In the genomic region with DNA sequence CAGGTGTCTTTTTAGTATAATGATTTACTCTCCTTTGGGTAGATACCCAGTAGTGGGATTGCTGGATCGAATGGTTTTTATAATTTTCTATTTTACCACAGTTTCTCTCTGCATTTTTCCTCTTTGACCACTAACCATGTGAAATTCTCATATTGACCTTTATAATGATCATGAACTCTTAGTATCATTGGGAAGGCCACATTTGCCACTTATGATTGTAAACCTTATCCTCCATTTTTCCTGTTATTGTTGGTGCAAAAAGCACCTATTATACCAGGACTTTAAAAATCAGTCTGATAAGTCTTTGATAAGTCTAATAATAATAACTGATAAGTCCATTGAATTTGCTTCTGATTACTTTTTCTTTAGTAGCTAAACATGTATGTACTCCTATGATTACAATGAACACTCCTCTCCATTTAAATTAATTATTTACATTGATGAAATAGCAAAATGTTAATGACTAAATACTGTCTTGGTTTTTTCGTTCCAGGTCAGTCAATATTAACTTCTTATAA, we compare ENCODE assay signal across 10 cellular contexts. TPM values are rescaled to one million over a fixed set of nuclear protein-coding genes. Genes with fewer than 3 reads are reported as not detected.
DNase-seq lines count a peak whose midpoint lies in the region; ATAC-seq lines count a peak whose summit lies in the region.
"Had no signal": no experiment of that assay in that cellular context is flagged by ENCODE, and none has a peak within 500 bp of the region (broad histone marks: within the 10 kb centered on the region; RNA-seq: fewer than 3 reads in every experiment).

No MANE protein-coding gene starts in this region.

- H3K9me3 ChIP-seq in skeletal muscle tissue (ENCODE audit: control insufficient read depth in 3 of 3, low read length in 3 of 3): no peaks in the 10 kb centered on the region

- H3K36me3 ChIP-seq in skeletal muscle tissue (ENCODE audit: control insufficient read depth in 3 of 3, insufficient read depth in 3 of 3, low read length in 3 of 3): peaks cover 46 to 74% (median 58%) of the 10 kb centered on the region in 3 donors
- H3K36me3 ChIP-seq: neural progenitor cell had no signal

- CTCF ChIA-PET in activated CD8-positive, alpha-beta T cell treated with anti-CD3 and anti-CD28 coated beads, Interleukin-2, amount 10 ng/mL, durations not matched to agents 7 days and 5 days (lab: Charles Lee): interaction anchor here (0.6 to 1.5 kb wide), 6 partner anchors 11 to 74 kb away, joined by 3 to 23 read pairs (median 4); no protein-coding TSS in a partner anchor

- peak overlapping the region in 2 of 3 donors; percentile 28 to 34 for H3K9ac ChIP-seq in skeletal muscle tissue (ENCODE audit: low read depth in 1 of 3, low read length in 3 of 3)
- H3K9ac ChIP-seq: neural progenitor cell had no signal

- no peaks in the 10 kb centered on the region for H3K9me3 Mint-ChIP-seq in activated CD8-positive, alpha-beta T cell treated with anti-CD3 and anti-CD28 coated beads, Interleukin-2, amount 10 ng/mL, durations not matched to agents 7 days and 5 days (ENCODE audit: insufficient read depth)
- H3K9me3 Mint-ChIP-seq: neural progenitor cell had no signal

- peak; percentile 48 for DNase-seq in HT-29 (ENCODE audit: low spot score)
- no peak for DNase-seq in activated CD8-positive, alpha-beta T cell treated with anti-CD3 and anti-CD28 coated beads, Interleukin-2, amount 10 ng/mL, durations not matched to agents 7 days and 5 days
- DNase-seq in fibroblast of peridontal ligament (ENCODE audit: extremely low read depth): peak; percentile 59
- no peak for DNase-seq in central memory CD4-positive, alpha-beta T cell
- no peak for DNase-seq in NCI-H226
- DNase-seq in NCI-H1092 (lab: John Stamatoyannopoulos, UW): no peak
- DNase-seq: effector CD8-positive, alpha-beta T cell had no signal

- peaks cover 63% of the 10 kb centered on the region for H3K36me3 Mint-ChIP-seq in activated CD8-positive, alpha-beta T cell treated with anti-CD3 and anti-CD28 coated beads, Interleukin-2, amount 10 ng/mL, durations not matched to agents 7 days and 5 days (ENCODE audit: low read depth)

- peak overlapping the region; percentile 65 for H3K27ac Mint-ChIP-seq in activated CD8-positive, alpha-beta T cell treated with anti-CD3 and anti-CD28 coated beads, Interleukin-2, amount 10 ng/mL, durations not matched to agents 7 days and 5 days
- H3K27ac Mint-ChIP-seq: neural progenitor cell had no signal

- H3K4me3 Mint-ChIP-seq in activated CD8-positive, alpha-beta T cell treated with anti-CD3 and anti-CD28 coated beads, Interleukin-2, amount 10 ng/mL, durations not matched to agents 7 days and 5 days: peak overlapping the region; percentile 38
- H3K4me3 Mint-ChIP-seq: neural progenitor cell had no signal

- POLR2A ChIA-PET in activated CD8-positive, alpha-beta T cell treated with anti-CD3 and anti-CD28 coated beads, Interleukin-2, amount 10 ng/mL, durations not matched to agents 7 days and 5 days (lab: Charles Lee): interaction anchor here (0.6 to 2.0 kb wide), 7 partner anchors 9 to 67 kb away, joined by 3 to 24 read pairs (median 3); a partner anchor contains a TSS

- H3K4me3 ChIP-seq in skeletal muscle tissue (ENCODE audit: low read length in 3 of 3): peak overlapping the region; percentile 16 to 90 (median 46)
- H3K4me3 ChIP-seq: neural progenitor cell had no signal

- H3K4me1 Mint-ChIP-seq in activated CD8-positive, alpha-beta T cell treated with anti-CD3 and anti-CD28 coated beads, Interleukin-2, amount 10 ng/mL, durations not matched to agents 7 days and 5 days (ENCODE audit: low read depth): peaks cover 86% of the 10 kb centered on the region

- H3K27me3 Mint-ChIP-seq in activated CD8-positive, alpha-beta T cell treated with anti-CD3 and anti-CD28 coated beads, Interleukin-2, amount 10 ng/mL, durations not matched to agents 7 days and 5 days (ENCODE audit: low read depth): no peaks in the 10 kb centered on the region

- peaks cover 67 to 75% (median 69%) of the 10 kb centered on the region in 3 donors for H3K4me1 ChIP-seq in skeletal muscle tissue (ENCODE audit: control insufficient read depth in 3 of 3, insufficient read depth in 3 of 3, low read length in 3 of 3)

- H3K27ac ChIP-seq in skeletal muscle tissue (ENCODE audit: low read depth, low read length): peak overlapping the region; percentile 37
- H3K27ac ChIP-seq: neural progenitor cell had no signal

- no peak for ATAC-seq in activated CD8-positive, alpha-beta T cell treated with anti-CD3 and anti-CD28 coated beads, Interleukin-2, amount 10 ng/mL, durations not matched to agents 7 days and 5 days
- ATAC-seq in HG03097 (IDR thresholded peaks at IDR 0.05; ENCODE audit: low FRiP score, unreplicated experiment): no peak

- H3K27me3 ChIP-seq in skeletal muscle tissue (ENCODE audit: control insufficient read depth in 3 of 3, insufficient read depth in 3 of 3, low read length in 3 of 3): no peaks in the 10 kb centered on the region
- H3K27me3 ChIP-seq: neural progenitor cell had no signal

RNA-seq across cellular contexts. Expression of a gene that starts 9.6 kb away (rescaled TPM):
- 50.1 and 61.5 TPM in 2 replicates for total RNA-seq in HT-29 (2014; rRNA removed; shearing (Covaris generic))
- 100 to 1,000 TPM; 212 to 254 TPM for total RNA-seq in activated CD8-positive, alpha-beta T cell treated with anti-CD3 and anti-CD28 coated beads, Interleukin-2, amount 10 ng/mL, durations not matched to agents 7 days and 5 days
- total RNA-seq in skeletal muscle tissue: 26.1 TPM

RNA-seq across cellular contexts. Expression of a gene that starts 45.8 kb away (rescaled TPM):
- 102 and 106 TPM in 2 replicates for total RNA-seq in HT-29 (2014; rRNA removed; shearing (Covaris generic))
- 10 to 100 TPM; 51.0 to 54.7 TPM for total RNA-seq in activated CD8-positive, alpha-beta T cell treated with anti-CD3 and anti-CD28 coated beads, Interleukin-2, amount 10 ng/mL, durations not matched to agents 7 days and 5 days
- 8.4 TPM for total RNA-seq in skeletal muscle tissue

RNA-seq across cellular contexts. Expression of a gene that starts 49.7 kb away (rescaled TPM):
- total RNA-seq in HT-29 (2014; rRNA removed; shearing (Covaris generic)): 5.8 and 8.8 TPM in 2 replicates
- total RNA-seq in activated CD8-positive, alpha-beta T cell treated with anti-CD3 and anti-CD28 coated beads, Interleukin-2, amount 10 ng/mL, durations not matched to agents 7 days and 5 days: 10 to 100 TPM; 24.5 to 28.2 TPM
- 3.7 TPM for total RNA-seq in skeletal muscle tissue

Comparison
In these comparisons a context has a peak if more than half of its experiments do, and no peak if none do; other contexts are left out.
1. DNase-seq: peak in HT-29 (single experiment) and fibroblast of peridontal ligament (single experiment); none in activated CD8-positive, alpha-beta T cell treated with anti-CD3 and anti-CD28 coated beads, Interleukin-2, amount 10 ng/mL, durations not matched to agents 7 days and 5 days (single experiment), central memory CD4-positive, alpha-beta T cell (single experiment), NCI-H226 (single experiment) and NCI-H1092 (single experiment).